Comparison of ENCODE assay signal across 22 cellular contexts in the genomic region with DNA sequence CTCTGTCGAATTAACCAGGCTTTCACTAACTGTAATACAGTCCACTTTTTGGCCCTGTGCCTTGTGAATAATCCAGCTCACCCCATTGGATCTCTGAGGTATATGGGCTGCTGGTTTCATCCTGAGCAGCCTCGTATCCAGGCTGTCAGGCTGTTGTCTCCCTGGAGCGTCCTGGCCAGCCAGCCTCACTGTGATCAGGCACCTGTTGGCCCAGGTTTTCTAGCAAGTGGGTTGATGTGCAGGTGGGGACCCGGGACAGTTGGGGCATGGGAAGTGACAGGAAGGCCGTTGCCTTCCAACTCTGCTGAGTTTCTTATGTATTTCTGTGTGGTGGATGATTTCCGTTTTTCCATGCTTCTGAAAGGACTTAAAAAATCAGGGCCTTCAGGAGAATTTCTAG.
DNase-seq lines count a peak whose midpoint lies in the region; ATAC-seq and TF ChIP-seq lines count a peak whose summit lies in the region.
"Had no signal": no experiment of that assay in that cellular context is flagged by ENCODE, and none has a peak within 500 bp of the region (broad histone marks: within the 10 kb centered on the region; RNA-seq: fewer than 3 reads in every experiment).

No MANE protein-coding gene starts in this region.

- no peak overlapping the region for H3K9ac ChIP-seq in H9 (ENCODE audit: extremely low read depth, insufficient read length, low read length)
- no peak overlapping the region for H3K9ac ChIP-seq in PC-3 (ENCODE audit: low read length)
- H3K9ac ChIP-seq: BLaER1 treated with 17β-estradiol and CSF1 and Interleukin-3, amounts not matched to agents 10 nM and 100 nM had no signal

- peaks cover 59% of the 10 kb centered on the region for H3K4me1 Mint-ChIP-seq in activated naive CD4-positive, alpha-beta T cell treated with anti-CD3 and anti-CD28 coated beads, Interleukin-2, amount 10 ng/mL, durations not matched to agents 7 days and 5 days
- H3K4me1 Mint-ChIP-seq in H9 (peaks cover 25 to 57% of the 10 kb centered on the region in 2 experiments), osteocyte (ENCODE audit: unreplicated experiment) (no peaks in the 10 kb centered on the region)

- H2BK15ac ChIP-seq in H9 (ENCODE audit: low read depth, low read length), result no peak overlapping the region

- no peak overlapping the region for H3K4ac ChIP-seq in H9 (ENCODE audit: low read depth, low read length)

- no peak overlapping the region for H2BK5ac ChIP-seq in H9 (ENCODE audit: insufficient read length, low read length)

- H3K23ac ChIP-seq in H9 (ENCODE audit: insufficient read length, low read depth, low read length), result no peak overlapping the region

- ATAC-seq in PC-3 (no peak), GM21390 (IDR thresholded peaks at IDR 0.05; ENCODE audit: unreplicated experiment) (no peak)

- H3K79me2 ChIP-seq in H9 (ENCODE audit: insufficient read depth, low read length) (no peaks in the 10 kb centered on the region), PC-3 (ENCODE audit: low read length) (no peaks in the 10 kb centered on the region)

- no peak overlapping the region for H3K4me2 ChIP-seq in H9 (ENCODE audit: insufficient read depth, insufficient read length, low read length)
- H3K4me2 ChIP-seq in PC-3 (ENCODE audit: low read length), result peak overlapping the region; percentile 66

- TF ChIP-seq CTCF in H9 (conservative IDR thresholded peaks at IDR 0.05) (no peak), PC-3 (conservative IDR thresholded peaks at IDR 0.05; ENCODE audit: low read depth, low read length) (no peak), osteocyte (IDR thresholded peaks at IDR 0.05) (no peak)

- no peak overlapping the region for H3K4me3 Mint-ChIP-seq in activated naive CD4-positive, alpha-beta T cell treated with anti-CD3 and anti-CD28 coated beads, Interleukin-2, amount 10 ng/mL, durations not matched to agents 7 days and 5 days
- no peak overlapping the region for H3K4me3 Mint-ChIP-seq in H9
- no peak overlapping the region for H3K4me3 Mint-ChIP-seq in osteocyte (ENCODE audit: unreplicated experiment)
- H3K4me3 Mint-ChIP-seq: stimulated activated naive B cell treated with anti-CD40 and anti-IgM and Interleukin-4, amounts not matched to agents 10 μg/mL and 1 μg/mL and 100 μg/mL, for 72 hours had no signal

- no peak overlapping the region for H4K8ac ChIP-seq in H9 (replicated peaks; ENCODE audit: insufficient read length, low read depth, low read length)

- peaks cover 64% of the 10 kb centered on the region for H3K27me3 Mint-ChIP-seq in activated naive CD4-positive, alpha-beta T cell treated with anti-CD3 and anti-CD28 coated beads, Interleukin-2, amount 10 ng/mL, durations not matched to agents 7 days and 5 days
- H3K27me3 Mint-ChIP-seq in H9 (ENCODE audit: low read depth), result no peaks in the 10 kb centered on the region; the same call in 1 of the 2 replicates
- H3K27me3 Mint-ChIP-seq in osteocyte (ENCODE audit: unreplicated experiment), result peaks cover 76% of the 10 kb centered on the region

- no TSS peak for BruUV-seq in PC-3 (replicated peaks; lab: Mats Ljungman, UMichigan)

- H3K56ac ChIP-seq in H9 (ENCODE audit: insufficient read length, low read depth, low read length), result no peak overlapping the region

- no peaks in the 10 kb centered on the region for H3K27me3 ChIP-seq in H9 (ENCODE audit: insufficient read depth, low read length)
- no peaks in the 10 kb centered on the region for H3K27me3 ChIP-seq in PC-3 (ENCODE audit: low read length)
- H3K27me3 ChIP-seq: BLaER1 treated with 17β-estradiol and CSF1 and Interleukin-3, amounts not matched to agents 10 nM and 100 nM had no signal

- H3K14ac ChIP-seq in H9 (ENCODE audit: insufficient read depth, low read length), result no peak overlapping the region; the same call in 1 of the 2 replicates

- no peak overlapping the region for H2BK12ac ChIP-seq in H9 (ENCODE audit: insufficient read length, low read depth, low read length)

- intact Hi-C loops in PC-3 (cut with micrococcal nuclease), result no loop called here

- H3T11ph ChIP-seq in H9 (ENCODE audit: low read length), result no peak overlapping the region

- H3K4me3 ChIP-seq in PC-3 (ENCODE audit: low read length), result no peak overlapping the region
- H3K4me3 ChIP-seq: BLaER1 treated with 17β-estradiol and CSF1 and Interleukin-3, amounts not matched to agents 10 nM and 100 nM; coronary artery; suprapubic skin had no signal

- H3K23me2 ChIP-seq in H9 (ENCODE audit: insufficient read length, low read depth, low read length, poor library complexity, severe bottlenecking), result no peaks in the 10 kb centered on the region

- H3K27ac Mint-ChIP-seq in activated naive CD4-positive, alpha-beta T cell treated with anti-CD3 and anti-CD28 coated beads, Interleukin-2, amount 10 ng/mL, durations not matched to agents 7 days and 5 days, result peak overlapping the region; percentile 61
- peak overlapping the region in 2 of 3 experiments; percentile 22 to 75; a peak in 2 of 7 replicates for H3K27ac Mint-ChIP-seq in H9
- H3K27ac Mint-ChIP-seq in osteocyte (ENCODE audit: unreplicated experiment), result no peak overlapping the region
- H3K27ac Mint-ChIP-seq: stimulated activated naive B cell treated with anti-CD40 and anti-IgM and Interleukin-4, amounts not matched to agents 10 μg/mL and 1 μg/mL and 100 μg/mL, for 72 hours had no signal

- peaks cover 4% of the 10 kb centered on the region; the same call in 1 of the 2 replicates for H3K4me1 ChIP-seq in H9 (ENCODE audit: insufficient read depth, low read length)
- H3K4me1 ChIP-seq in PC-3 (ENCODE audit: insufficient read depth, low read length), result peaks cover 36% of the 10 kb centered on the region
- H3K4me1 ChIP-seq: suprapubic skin had no signal

- no peaks in the 10 kb centered on the region for H3F3A ChIP-seq in PC-3 (ENCODE audit: low read length, unreplicated experiment)

- H2BK20ac ChIP-seq in H9 (ENCODE audit: low read depth, low read length, poor library complexity, severe bottlenecking), result no peak overlapping the region

- H3K18ac ChIP-seq in H9 (ENCODE audit: insufficient read length, low read depth, low read length), result no peak overlapping the region

- no peak overlapping the region for H2AK5ac ChIP-seq in H9 (ENCODE audit: insufficient read length, low read length)

- WGBS in H9 (ENCODE audit: extremely low coverage, insufficient read length, low lambda C conversion rate), result no CpG with 5 or more reads among the region's 6 CpGs

- POLR2A ChIA-PET in PC-3 (lab: Charles Lee; ENCODE audit: unreplicated experiment), result no interaction called here

- H3K36me3 ChIP-seq in PC-3 (ENCODE audit: low read depth, low read length), result no peaks in the 10 kb centered on the region
- H3K36me3 ChIP-seq: BLaER1 treated with 17β-estradiol and CSF1 and Interleukin-3, amounts not matched to agents 10 nM and 100 nM; suprapubic skin had no signal

- H3K27ac ChIP-seq in H9 (ENCODE audit: insufficient read length, low read depth, low read length) (no peak overlapping the region), PC-3 (ENCODE audit: low read length) (no peak overlapping the region)
- H3K27ac ChIP-seq: BLaER1 treated with 17β-estradiol and CSF1 and Interleukin-3, amounts not matched to agents 10 nM and 100 nM; coronary artery; suprapubic skin had no signal

- no peaks in the 10 kb centered on the region for H3K79me1 ChIP-seq in H9 (ENCODE audit: insufficient read depth, low read depth, low read length, poor library complexity, severe bottlenecking)

- H4K20me1 ChIP-seq in H9 (ENCODE audit: control insufficient read depth, insufficient read depth, insufficient read length), result no peaks in the 10 kb centered on the region
- no peaks in the 10 kb centered on the region for H4K20me1 ChIP-seq in PC-3 (ENCODE audit: low read length)
- H4K20me1 ChIP-seq: BLaER1 treated with 17β-estradiol and CSF1 and Interleukin-3, amounts not matched to agents 10 nM and 100 nM had no signal

- H3K9me2 ChIP-seq in PC-3 (replicated peaks; ENCODE audit: low read length), result no peaks in the 10 kb centered on the region

- H3K9me3 Mint-ChIP-seq in activated naive CD4-positive, alpha-beta T cell treated with anti-CD3 and anti-CD28 coated beads, Interleukin-2, amount 10 ng/mL, durations not matched to agents 7 days and 5 days, result no peaks in the 10 kb centered on the region
- H3K9me3 Mint-ChIP-seq in H9 (no peaks in the 10 kb centered on the region), osteocyte (ENCODE audit: unreplicated experiment) (no peaks in the 10 kb centered on the region)
- H3K9me3 Mint-ChIP-seq: naive thymus-derived CD8-positive, alpha-beta T cell; stimulated activated naive B cell treated with anti-CD40 and anti-IgM and Interleukin-4, amounts not matched to agents 10 μg/mL and 1 μg/mL and 100 μg/mL, for 72 hours had no signal

- no peak overlapping the region for H4K5ac ChIP-seq in H9 (ENCODE audit: insufficient read length, low read depth, low read length)

- H3K36me3 Mint-ChIP-seq in activated naive CD4-positive, alpha-beta T cell treated with anti-CD3 and anti-CD28 coated beads, Interleukin-2, amount 10 ng/mL, durations not matched to agents 7 days and 5 days, result no peaks in the 10 kb centered on the region
- peaks cover 2 to 23% (median 22%) of the 10 kb centered on the region in 3 experiments; a peak in 4 of 7 replicates for H3K36me3 Mint-ChIP-seq in H9 (ENCODE audit: insufficient read depth in 1 of 3, low read depth in 3 of 3)
- H3K36me3 Mint-ChIP-seq in osteocyte (ENCODE audit: unreplicated experiment), result no peaks in the 10 kb centered on the region
- H3K36me3 Mint-ChIP-seq: naive thymus-derived CD8-positive, alpha-beta T cell; stimulated activated naive B cell treated with anti-CD40 and anti-IgM and Interleukin-4, amounts not matched to agents 10 μg/mL and 1 μg/mL and 100 μg/mL, for 72 hours had no signal

- H3K9me3 ChIP-seq in H9 (ENCODE audit: control insufficient read depth, low read depth, low read length) (no peaks in the 10 kb centered on the region), PC-3 (ENCODE audit: low read length) (no peaks in the 10 kb centered on the region)
- H3K9me3 ChIP-seq: BLaER1 treated with 17β-estradiol and CSF1 and Interleukin-3, amounts not matched to agents 10 nM and 100 nM; suprapubic skin had no signal

- CTCF ChIA-PET in activated naive CD4-positive, alpha-beta T cell treated with anti-CD3 and anti-CD28 coated beads, Interleukin-2, amount 10 ng/mL, durations not matched to agents 7 days and 5 days (lab: Charles Lee), result interaction anchor here (2.4 to 2.8 kb wide), 2 partner anchors 12 kb away, joined by 6 to 9 read pairs; no protein-coding TSS in a partner anchor
- CTCF ChIA-PET in PC-3 (lab: Charles Lee), result no interaction called here

- no peak overlapping the region for H4K91ac ChIP-seq in H9 (ENCODE audit: insufficient read length, low read depth, low read length)

- no peak for DNase-seq in activated naive CD4-positive, alpha-beta T cell treated with anti-CD3 and anti-CD28 coated beads, Interleukin-2, amount 10 ng/mL, durations not matched to agents 7 days and 5 days
- DNase-seq in activated naive CD4-positive, alpha-beta T cell treated with anti-CD3 and anti-CD28 coated beads, Interleukin-2, amount 50 U/mL, for 16 hours, result no peak
- no peak for DNase-seq in H9
- DNase-seq in PC-3, result peak; percentile 27
- DNase-seq in osteocyte (ENCODE audit: extremely low spot score, unreplicated experiment), result peak; percentile 62
- no peak for DNase-seq in DMS79 (lab: John Stamatoyannopoulos, UW)
- no peak for DNase-seq in ureter (ENCODE audit: low spot score)
- DNase-seq: activated effector memory CD4-positive, alpha-beta T cell treated with Interleukin-2 at 50 U/mL for 16 hours; caudate nucleus; erythroblast; hypothalamus; left colon; naive thymus-derived CD8-positive, alpha-beta T cell; NCI-H1105; NCI-H1930; NCI-H2171 treated with DMSO at 0.1 percent for 48 hours; NCI-H510A; stimulated activated naive B cell treated with anti-CD40 and anti-IgM and Interleukin-4, amounts not matched to agents 10 μg/mL and 1 μg/mL and 100 μg/mL, for 72 hours had no signal

- H2BK120ac ChIP-seq in H9 (ENCODE audit: low read depth, low read length, poor library complexity, severe bottlenecking), result no peak overlapping the region

- no peak overlapping the region for H2AFZ ChIP-seq in H9 (ENCODE audit: low read length)
- H2AFZ ChIP-seq in PC-3 (ENCODE audit: low read length), result no peak overlapping the region

Comparison
In these comparisons a context has a peak if more than half of its experiments do, and no peak if none do; other contexts are left out.
1. DNase-seq: peak in PC-3 (single experiment) and osteocyte (single experiment); none in activated naive CD4-positive, alpha-beta T cell treated with anti-CD3 and anti-CD28 coated beads, Interleukin-2, amount 10 ng/mL, durations not matched to agents 7 days and 5 days (single experiment), activated naive CD4-positive, alpha-beta T cell treated with anti-CD3 and anti-CD28 coated beads, Interleukin-2, amount 50 U/mL, for 16 hours (single experiment), H9 (single experiment), DMS79 (single experiment) and ureter (single experiment).